1 cellular context compared by ENCODE assay signal in the genomic region with DNA sequence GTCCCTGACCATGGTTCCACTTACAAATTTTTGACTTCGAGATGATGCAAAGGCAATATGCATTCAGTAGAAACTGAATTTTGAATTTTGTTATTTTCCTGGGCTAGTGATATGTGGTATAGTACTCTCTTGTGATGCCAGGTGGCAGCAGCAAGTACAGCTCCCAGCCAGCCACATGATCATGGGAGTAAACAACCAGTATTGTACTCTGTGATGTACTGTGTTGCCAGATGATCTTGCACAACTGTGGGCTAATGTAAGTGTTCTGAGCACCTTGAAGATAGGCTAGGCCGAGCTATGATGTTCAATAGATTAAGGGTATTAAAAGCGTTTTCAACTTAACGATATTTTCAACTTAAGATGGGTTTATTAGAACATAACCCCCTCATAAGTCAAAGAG.
A peak's percentile ranks its signal among the peaks of the same experiment; 100 is the strongest.
TF ChIP-seq lines count a peak whose summit lies in the region.

No MANE protein-coding gene starts in this region.

TF ChIP-seq in liver, 16 proteins besides CTCF, POLR2A, EP300 and RAD21 (continued from another document):
- TF ChIP-seq ATF3 (IDR thresholded peaks at IDR 0.05): no peak
- peak in 1 of 2 donors; percentile 40 for TF ChIP-seq EGR1 (IDR thresholded peaks at IDR 0.05; ENCODE audit: low read depth in 2 of 2)
- no peak for TF ChIP-seq NR2F2 (IDR thresholded peaks at IDR 0.05)
- TF ChIP-seq FOXA1 (IDR thresholded peaks at IDR 0.05): peak; percentile 96
- peak in 1 of 2 donors; percentile 55 for TF ChIP-seq JUND (IDR thresholded peaks at IDR 0.05)
- TF ChIP-seq, protein P1, sequence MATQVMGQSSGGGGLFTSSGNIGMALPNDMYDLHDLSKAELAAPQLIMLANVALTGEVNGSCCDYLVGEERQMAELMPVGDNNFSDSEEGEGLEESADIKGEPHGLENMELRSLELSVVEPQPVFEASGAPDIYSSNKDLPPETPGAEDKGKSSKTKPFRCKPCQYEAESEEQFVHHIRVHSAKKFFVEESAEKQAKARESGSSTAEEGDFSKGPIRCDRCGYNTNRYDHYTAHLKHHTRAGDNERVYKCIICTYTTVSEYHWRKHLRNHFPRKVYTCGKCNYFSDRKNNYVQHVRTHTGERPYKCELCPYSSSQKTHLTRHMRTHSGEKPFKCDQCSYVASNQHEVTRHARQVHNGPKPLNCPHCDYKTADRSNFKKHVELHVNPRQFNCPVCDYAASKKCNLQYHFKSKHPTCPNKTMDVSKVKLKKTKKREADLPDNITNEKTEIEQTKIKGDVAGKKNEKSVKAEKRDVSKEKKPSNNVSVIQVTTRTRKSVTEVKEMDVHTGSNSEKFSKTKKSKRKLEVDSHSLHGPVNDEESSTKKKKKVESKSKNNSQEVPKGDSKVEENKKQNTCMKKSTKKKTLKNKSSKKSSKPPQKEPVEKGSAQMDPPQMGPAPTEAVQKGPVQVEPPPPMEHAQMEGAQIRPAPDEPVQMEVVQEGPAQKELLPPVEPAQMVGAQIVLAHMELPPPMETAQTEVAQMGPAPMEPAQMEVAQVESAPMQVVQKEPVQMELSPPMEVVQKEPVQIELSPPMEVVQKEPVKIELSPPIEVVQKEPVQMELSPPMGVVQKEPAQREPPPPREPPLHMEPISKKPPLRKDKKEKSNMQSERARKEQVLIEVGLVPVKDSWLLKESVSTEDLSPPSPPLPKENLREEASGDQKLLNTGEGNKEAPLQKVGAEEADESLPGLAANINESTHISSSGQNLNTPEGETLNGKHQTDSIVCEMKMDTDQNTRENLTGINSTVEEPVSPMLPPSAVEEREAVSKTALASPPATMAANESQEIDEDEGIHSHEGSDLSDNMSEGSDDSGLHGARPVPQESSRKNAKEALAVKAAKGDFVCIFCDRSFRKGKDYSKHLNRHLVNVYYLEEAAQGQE (IDR thresholded peaks at IDR 0.05): no peak
- TF ChIP-seq HNF4A (conservative IDR thresholded peaks at IDR 0.05): peak; percentile 72 to 82
- no peak for TF ChIP-seq SP1 (IDR thresholded peaks at IDR 0.05)
- peak; percentile 35 for TF ChIP-seq YY1 (IDR thresholded peaks at IDR 0.05)
- TF ChIP-seq HNF4G (IDR thresholded peaks at IDR 0.05): peak; percentile 14
- TF ChIP-seq GABPA (IDR thresholded peaks at IDR 0.05 in 1 of 2, conservative IDR thresholded peaks at IDR 0.05 in 1 of 2): no peak
TF ChIP-seq in liver: peak in this region for 10.
